ENCODE assay signal across 27 cellular contexts in genomic region chr21:32366191-32366590, GRCh38.
"Had no signal": no experiment of that assay in that cellular context is flagged by ENCODE, and none has a peak within 500 bp of the region (broad histone marks: within the 10 kb centered on the region; RNA-seq: fewer than 3 reads in every experiment).

No MANE protein-coding gene starts in this region.

- H3K4me3 ChIP-seq: ascending aorta, body of pancreas, Peyer's patch, SJCRH30 had no signal

- H3K27ac Mint-ChIP-seq: activated CD8-positive, alpha-beta T cell treated with anti-CD3 and anti-CD28 coated beads, Interleukin-2, amount 10 ng/mL, durations not matched to agents 7 days and 5 days; activated naive CD8-positive, alpha-beta T cell treated with anti-CD3 and anti-CD28 coated beads, Interleukin-2, amount 50 U/mL, for 24 hours; WTC11 had no signal

- H3K9me3 ChIP-seq: ascending aorta, body of pancreas, Peyer's patch, SJCRH30, SK-N-SH had no signal

- H3K4me1 Mint-ChIP-seq: activated naive CD8-positive, alpha-beta T cell treated with anti-CD3 and anti-CD28 coated beads, Interleukin-2, amount 50 U/mL, for 24 hours; WTC11 had no signal

- ATAC-seq: activated CD8-positive, alpha-beta T cell treated with anti-CD3 and anti-CD28 coated beads, Interleukin-2, amount 10 ng/mL, durations not matched to agents 7 days and 5 days; activated naive CD4-positive, alpha-beta T cell treated with anti-CD3 and anti-CD28 coated beads, Interleukin-2, amount 50 U/mL, for 72 hours; activated naive CD8-positive, alpha-beta T cell treated with anti-CD3 and anti-CD28 coated beads, Interleukin-2, amount 50 U/mL, for 24 hours; activated T-cell treated with anti-CD3 and anti-CD28 coated beads, Interleukin-2, amount 50 U/mL, for 4 hours; body of pancreas; WTC11 had no signal

- H3K4me1 ChIP-seq: body of pancreas, Peyer's patch, SJCRH30 had no signal

- H3K27me3 Mint-ChIP-seq: activated naive CD8-positive, alpha-beta T cell treated with anti-CD3 and anti-CD28 coated beads, Interleukin-2, amount 50 U/mL, for 24 hours had no signal

- H3K27me3 ChIP-seq: ascending aorta, body of pancreas, Peyer's patch, SJCRH30 had no signal

- H3K27ac ChIP-seq: body of pancreas, Peyer's patch, RWPE1, SJCRH30 had no signal

- DNase-seq: activated CD4-positive, alpha-beta T cell treated with anti-CD3 and anti-CD28 coated beads for 48 hours; activated CD4-positive, alpha-beta T cell treated with anti-CD3 and anti-CD28 coated beads, Interleukin-2, amount 50 U/mL, for 4 hours; activated CD4-positive, CD25-positive, alpha-beta regulatory T cell treated with anti-CD3 and anti-CD28 coated beads, Interleukin-2, amount 50 U/mL, for 72 hours; activated CD8-positive, alpha-beta T cell treated with anti-CD3 and anti-CD28 coated beads, Interleukin-2, amount 10 ng/mL, durations not matched to agents 7 days and 5 days; activated effector memory CD4-positive, alpha-beta T cell treated with anti-CD3 and anti-CD28 coated beads, Interleukin-2, amount 50 U/mL, for 16 hours; activated naive CD4-positive, alpha-beta T cell treated with Interleukin-2 at 50 U/mL for 16 hours; activated naive CD8-positive, alpha-beta T cell treated with anti-CD3 and anti-CD28 coated beads, Interleukin-2, amount 50 U/mL, for 24 hours; activated T-cell treated with anti-CD3 and anti-CD28 coated beads, Interleukin-2, amount 50 U/mL, for 4 hours; amniotic stem cell; body of pancreas; IMR-90; Kasumi-1; KBM-7; NCI-H1048; NCI-H1417; NCI-H1930; NCI-H2171 treated with DMSO at 0.1 percent for 48 hours; NCI-H345; NCI-H510A; Peyer's patch; Right ventricle myocardium superior; SJCRH30; SK-N-SH had no signal

- H3K4me3 Mint-ChIP-seq: activated CD8-positive, alpha-beta T cell treated with anti-CD3 and anti-CD28 coated beads, Interleukin-2, amount 10 ng/mL, durations not matched to agents 7 days and 5 days; activated naive CD8-positive, alpha-beta T cell treated with anti-CD3 and anti-CD28 coated beads, Interleukin-2, amount 50 U/mL, for 24 hours; activated T-cell treated with anti-CD3 and anti-CD28 coated beads, Interleukin-2, amount 50 U/mL, for 4 hours; WTC11 had no signal

- H3K9me3 Mint-ChIP-seq: activated naive CD4-positive, alpha-beta T cell treated with anti-CD3 and anti-CD28 coated beads, Interleukin-2, amount 50 U/mL, for 72 hours; activated naive CD8-positive, alpha-beta T cell treated with anti-CD3 and anti-CD28 coated beads, Interleukin-2, amount 50 U/mL, for 24 hours; activated T-cell treated with anti-CD3 and anti-CD28 coated beads, Interleukin-2, amount 50 U/mL, for 4 hours; WTC11 had no signal
